Comparison of ENCODE assay signal across 20 cellular contexts in the genomic region with DNA sequence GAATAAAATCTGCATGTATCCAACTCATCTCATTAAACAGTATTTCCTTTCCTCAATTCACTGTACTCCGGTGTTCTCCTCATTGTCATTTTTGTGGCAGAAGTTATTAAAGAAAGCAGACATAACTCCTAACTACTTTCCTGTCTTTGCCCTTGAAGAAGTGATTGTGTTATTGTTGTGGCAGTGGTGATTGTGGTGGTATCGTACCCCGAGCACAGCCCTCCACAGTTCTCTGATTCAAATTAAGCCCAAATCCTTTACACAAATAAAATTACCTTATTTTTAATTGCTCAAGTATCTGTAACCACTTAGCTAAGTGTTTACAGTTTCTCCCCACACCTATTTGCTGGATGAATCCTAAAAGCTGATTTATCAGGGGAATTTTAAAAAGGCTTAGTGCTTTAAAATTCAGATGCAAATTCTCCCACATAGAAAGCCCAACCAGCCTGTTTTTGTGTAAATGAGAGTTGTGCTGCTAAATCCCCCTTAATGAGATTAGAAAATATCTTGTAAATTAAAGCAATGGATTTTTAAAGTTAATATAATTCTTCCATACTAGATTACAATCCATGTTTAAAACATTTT.
"Had no signal": no experiment of that assay in that cellular context is flagged by ENCODE, and none has a peak within 500 bp of the region (broad histone marks: within the 10 kb centered on the region; RNA-seq: fewer than 3 reads in every experiment).

No MANE protein-coding gene starts in this region.

- H3K27ac Mint-ChIP-seq: activated CD4-positive, alpha-beta T cell treated with anti-CD3 and anti-CD28 coated beads, Interleukin-2, amount 10 ng/mL, durations not matched to agents 7 days and 5 days; activated naive CD4-positive, alpha-beta T cell treated with anti-CD3 and anti-CD28 coated beads, Interleukin-2, amount 10 ng/mL, durations not matched to agents 7 days and 5 days; nephron had no signal

- H3K9me3 Mint-ChIP-seq: activated CD4-positive, alpha-beta T cell treated with anti-CD3 and anti-CD28 coated beads, Interleukin-2, amount 10 ng/mL, durations not matched to agents 7 days and 5 days; activated naive CD4-positive, alpha-beta T cell treated with anti-CD3 and anti-CD28 coated beads, Interleukin-2, amount 10 ng/mL, durations not matched to agents 7 days and 5 days; nephron had no signal

- H3K4me1 Mint-ChIP-seq: activated CD4-positive, alpha-beta T cell treated with anti-CD3 and anti-CD28 coated beads, Interleukin-2, amount 10 ng/mL, durations not matched to agents 7 days and 5 days; activated naive CD4-positive, alpha-beta T cell treated with anti-CD3 and anti-CD28 coated beads, Interleukin-2, amount 10 ng/mL, durations not matched to agents 7 days and 5 days; nephron had no signal

- ATAC-seq: activated T-cell treated with anti-CD3 and anti-CD28 coated beads, Interleukin-2, amount 50 U/mL, for 4 hours; gastrocnemius medialis; heart left ventricle; left lobe of liver; upper lobe of right lung had no signal

- H3K4me3 Mint-ChIP-seq: activated CD4-positive, alpha-beta T cell treated with anti-CD3 and anti-CD28 coated beads, Interleukin-2, amount 10 ng/mL, durations not matched to agents 7 days and 5 days; activated naive CD4-positive, alpha-beta T cell treated with anti-CD3 and anti-CD28 coated beads, Interleukin-2, amount 10 ng/mL, durations not matched to agents 7 days and 5 days; activated T-cell treated with anti-CD3 and anti-CD28 coated beads, Interleukin-2, amount 50 U/mL, for 4 hours; nephron had no signal

- H3K9me3 ChIP-seq: ascending aorta, breast epithelium, gastrocnemius medialis, heart left ventricle, upper lobe of right lung had no signal

- H3K36me3 ChIP-seq: ascending aorta, breast epithelium, gastrocnemius medialis, heart left ventricle, upper lobe of right lung had no signal

- H3K27me3 ChIP-seq: ascending aorta, breast epithelium, gastrocnemius medialis, heart left ventricle, upper lobe of right lung had no signal

- H3K4me3 ChIP-seq: ascending aorta, breast epithelium, coronary artery, gastrocnemius medialis, heart left ventricle, upper lobe of right lung had no signal

- H3K36me3 Mint-ChIP-seq: activated naive CD4-positive, alpha-beta T cell treated with anti-CD3 and anti-CD28 coated beads, Interleukin-2, amount 10 ng/mL, durations not matched to agents 7 days and 5 days had no signal

- DNase-seq: activated CD4-positive, alpha-beta T cell treated with anti-CD3 and anti-CD28 coated beads, Interleukin-2, amount 10 ng/mL, durations not matched to agents 7 days and 5 days; activated CD8-positive, alpha-beta memory T cell treated with anti-CD3 and anti-CD28 coated beads, Interleukin-2, amount 50 U/mL, for 4 hours; activated naive CD4-positive, alpha-beta T cell treated with anti-CD3 and anti-CD28 coated beads, Interleukin-2, amount 10 ng/mL, durations not matched to agents 7 days and 5 days; activated T-cell treated with anti-CD3 and anti-CD28 coated beads, Interleukin-2, amount 50 U/mL, for 4 hours; gastrocnemius medialis; heart left ventricle; islet precursor cell; midbrain; nucleus accumbens; posterior cingulate gyrus; stimulated activated CD8-positive, alpha-beta memory T cell treated with anti-CD3 and anti-CD28 coated beads, Interleukin-4, amount 100 ng/mL, for 48 hours; stimulated activated naive CD4-positive, alpha-beta T cell; T-helper 1 cell; T-helper 9 cell; upper lobe of right lung had no signal

- H3K4me1 ChIP-seq: ascending aorta, breast epithelium, gastrocnemius medialis, heart left ventricle, upper lobe of right lung had no signal

- H3K27ac ChIP-seq: ascending aorta, breast epithelium, coronary artery, gastrocnemius medialis, heart left ventricle, upper lobe of right lung had no signal

- H3K27me3 Mint-ChIP-seq: activated CD4-positive, alpha-beta T cell treated with anti-CD3 and anti-CD28 coated beads, Interleukin-2, amount 10 ng/mL, durations not matched to agents 7 days and 5 days; activated naive CD4-positive, alpha-beta T cell treated with anti-CD3 and anti-CD28 coated beads, Interleukin-2, amount 10 ng/mL, durations not matched to agents 7 days and 5 days had no signal
